ENCODE assay signal across 1 cellular context in genomic region chr7:52168085-52168484, GRCh38.
TF ChIP-seq lines count a peak whose summit lies in the region.

No MANE protein-coding gene starts in this region.

TF ChIP-seq in HepG2, 621 proteins besides CTCF, POLR2A, EP300 and RAD21 (continued from another document):
- no peak for TF ChIP-seq ARID3A (IDR thresholded peaks at IDR 0.05; ENCODE audit: low read depth, low read length)
- TF ChIP-seq GABPB1 (CRISPR knock-in tag; IDR thresholded peaks at IDR 0.05) = no peak
- no peak for TF ChIP-seq SIX4 (CRISPR knock-in tag; IDR thresholded peaks at IDR 0.05)
- no peak for TF ChIP-seq BRF2 (CRISPR knock-in tag; IDR thresholded peaks at IDR 0.05)
- TF ChIP-seq ZSCAN25 (CRISPR knock-in tag; IDR thresholded peaks at IDR 0.05) = no peak
- no peak for TF ChIP-seq ZNF749 (CRISPR knock-in tag; IDR thresholded peaks at IDR 0.05; ENCODE audit: borderline replicate concordance)
